ENCODE assay signal across 9 cellular contexts in genomic region chr7:101743241-101743994, GRCh38.
DNase-seq lines count a peak whose midpoint lies in the region; ATAC-seq, FAIRE-seq and TF ChIP-seq lines count a peak whose summit lies in the region.
"Had no signal": no experiment of that assay in that cellular context is flagged by ENCODE, and none has a peak within 500 bp of the region (broad histone marks: within the 10 kb centered on the region; RNA-seq: fewer than 3 reads in every experiment).

No MANE protein-coding gene starts in this region.

- H3K27ac Mint-ChIP-seq in brain = peak overlapping the region in 1 of 5 experiments; percentile 85

- H3K27me3 Mint-ChIP-seq in brain = peaks cover 20% of the 10 kb centered on the region

- TF ChIP-seq CTCF in GM06990 (IDR thresholded peaks at IDR 0.05; ENCODE audit: insufficient read depth, low read length, poor library complexity, severe bottlenecking) (peak; percentile 61), brain (conservative IDR thresholded peaks at IDR 0.05) (peak; percentile 66 to 69), keratinocyte (optimal IDR thresholded peaks at IDR 0.05 in 1 of 3, IDR thresholded peaks at IDR 0.05 in 1 of 3, conservative IDR thresholded peaks at IDR 0.05 in 1 of 3; ENCODE audit: extremely low read depth in 1 of 3, insufficient read depth in 2 of 3, low read length in 3 of 3) (peak; percentile 32 to 51 (median 48))

- H3K9ac ChIP-seq in keratinocyte (ENCODE audit: control insufficient read depth, extremely low read depth, insufficient read depth, low read length) = peak overlapping the region; percentile 33

- peak overlapping the region; percentile 77 for H3K4me2 ChIP-seq in keratinocyte (ENCODE audit: control insufficient read depth, extremely low read depth, insufficient read depth, low read depth, low read length)

- H3K9me1 ChIP-seq in keratinocyte (ENCODE audit: control insufficient read depth, extremely low read depth, insufficient read depth, low read length) = no peaks in the 10 kb centered on the region

- H3K4me1 ChIP-seq in keratinocyte (ENCODE audit: control insufficient read depth, extremely low read depth, insufficient read depth, low read length) = no peaks in the 10 kb centered on the region

- peak overlapping the region; percentile 62 for H3K4me3 ChIP-seq in GM06990 (replicated peaks; ENCODE audit: low read depth, low read length)
- H3K4me3 ChIP-seq in keratinocyte (ENCODE audit: control insufficient read depth in 2 of 3, extremely low read depth in 1 of 3, insufficient read depth in 2 of 3, low read depth in 1 of 3, low read length in 3 of 3) = peak overlapping the region; percentile 35 to 63 (median 46)

- peaks cover 0 to 5% (median 0%) of the 10 kb centered on the region in 5 experiments for H3K9me3 Mint-ChIP-seq in brain

- no peak for FAIRE-seq in keratinocyte (lab: Jason Lieb, UNC)
- FAIRE-seq: islet of Langerhans had no signal

- H3K36me3 Mint-ChIP-seq in brain = no peaks in the 10 kb centered on the region

- H3K4me3 Mint-ChIP-seq in brain = peak overlapping the region; percentile 87 to 92 (median 89)

- DNase-seq in GM06990 (ENCODE audit: extremely low read depth, insufficient read length) (peak; percentile 83), NCI-H1105 (lab: John Stamatoyannopoulos, UW) (peak; percentile 72), UCSD-AML1 (lab: John Stamatoyannopoulos, UW; ENCODE audit: unreplicated experiment) (peak; percentile 53), keratinocyte (ENCODE audit: low read depth, low spot score) (no peak), midbrain (lab: John Stamatoyannopoulos, UW) (no peak)
- peak; percentile 26 to 54 for DNase-seq in stimulated activated CD4-positive, alpha-beta T cell treated with anti-CD3 and anti-CD28 coated beads, Interleukin-1b, Interleukin-23, amount 100 ng/mL, for 4 hours (ENCODE audit: low read depth in 2 of 2)

- peak overlapping the region; percentile 58 for H2AFZ ChIP-seq in keratinocyte (ENCODE audit: control insufficient read depth, low read length)

- H3K79me2 ChIP-seq in keratinocyte (ENCODE audit: control insufficient read depth, insufficient read depth, low read length) = no peaks in the 10 kb centered on the region

- H3K9me3 ChIP-seq in keratinocyte (ENCODE audit: control insufficient read depth, low read depth, low read length) = no peaks in the 10 kb centered on the region

- H3K27ac ChIP-seq in keratinocyte (ENCODE audit: control insufficient read depth, insufficient read depth, low read length) = no peak overlapping the region

- no peaks in the 10 kb centered on the region for H3K4me1 Mint-ChIP-seq in brain

- H4K20me1 ChIP-seq in keratinocyte (ENCODE audit: control insufficient read depth, extremely low read depth, insufficient read depth, low read length) = peaks cover 3% of the 10 kb centered on the region

- no peaks in the 10 kb centered on the region for H3K27me3 ChIP-seq in GM06990 (replicated peaks; ENCODE audit: control insufficient read depth, insufficient read depth, low read length)
- peaks cover 19% of the 10 kb centered on the region for H3K27me3 ChIP-seq in keratinocyte (ENCODE audit: control insufficient read depth, extremely low read depth, insufficient read depth, low read length)

- ATAC-seq in HG03571 (IDR thresholded peaks at IDR 0.05; ENCODE audit: unreplicated experiment) = no peak

- dilution Hi-C loops in keratinocyte (cut with MboI; ENCODE audit: extremely low pct_ligation_motif_present, low sequenced_read_pairs) = no loop called here

- H3K36me3 ChIP-seq in GM06990 (ENCODE audit: control insufficient read depth, insufficient read depth, low read length) (no peaks in the 10 kb centered on the region), keratinocyte (ENCODE audit: control insufficient read depth in 2 of 2, extremely low read depth in 1 of 2, insufficient read depth in 2 of 2, low read length in 2 of 2) (no peaks in the 10 kb centered on the region)

Comparison
In these comparisons a context has a peak if more than half of its experiments do, and no peak if none do; other contexts are left out.
1. DNase-seq: peak in GM06990 (single experiment), NCI-H1105 (single experiment), UCSD-AML1 (single experiment) and stimulated activated CD4-positive, alpha-beta T cell treated with anti-CD3 and anti-CD28 coated beads, Interleukin-1b, Interleukin-23, amount 100 ng/mL, for 4 hours (2 of 2); none in keratinocyte (single experiment) and midbrain (single experiment).
2. Peak in every context shown above with its lines, with median percentiles within 50 percentile points of each other: CTCF ChIP-seq.